11 cellular contexts compared by ENCODE assay signal in the genomic region with DNA sequence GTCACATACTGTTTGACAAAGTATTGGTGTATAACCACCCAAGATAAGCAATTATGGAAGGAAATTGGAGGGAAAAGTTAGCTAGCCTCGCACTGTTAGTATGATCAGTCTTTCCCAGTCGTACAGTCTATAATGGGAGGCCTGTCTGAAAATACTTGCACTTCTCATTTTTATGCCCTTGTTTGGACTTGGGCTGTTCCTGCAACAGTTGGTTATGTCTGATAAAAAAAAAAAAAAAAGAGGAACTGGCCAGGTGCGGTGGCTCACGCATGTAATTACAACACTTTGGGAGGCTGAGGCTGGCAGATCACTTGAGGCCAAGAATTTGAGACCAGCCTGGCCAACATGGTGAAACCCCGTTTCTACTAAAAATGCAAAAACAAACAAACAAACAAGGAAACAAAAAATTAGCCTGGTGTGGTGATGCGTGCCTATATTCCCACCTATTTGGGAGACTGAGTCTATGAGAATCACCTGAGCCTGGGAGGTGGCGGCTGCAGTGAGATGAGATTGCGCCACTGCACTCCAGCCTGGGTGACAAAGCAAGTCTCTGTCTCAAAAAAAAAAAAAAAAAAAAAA. TPM values are rescaled to one million over a fixed set of nuclear protein-coding genes. Genes with fewer than 3 reads are reported as not detected.
DNase-seq lines count a peak whose midpoint lies in the region; ATAC-seq lines count a peak whose summit lies in the region.
"Had no signal": no experiment of that assay in that cellular context is flagged by ENCODE, and none has a peak within 500 bp of the region (broad histone marks: within the 10 kb centered on the region; RNA-seq: fewer than 3 reads in every experiment).

No MANE protein-coding gene starts in this region.

- POLR2A ChIA-PET in activated CD4-positive, alpha-beta T cell treated with anti-CD3 and anti-CD28 coated beads for 36 hours (lab: Charles Lee) = no interaction called here

- no peaks in the 10 kb centered on the region for H3K4me1 Mint-ChIP-seq in activated CD4-positive, alpha-beta T cell treated with anti-CD3 and anti-CD28 coated beads for 36 hours

- ATAC-seq in GM21515 (IDR thresholded peaks at IDR 0.05; ENCODE audit: unreplicated experiment) (peak; percentile 74), HG03342 (IDR thresholded peaks at IDR 0.05; ENCODE audit: unreplicated experiment) (peak; percentile 83)
- no peak for ATAC-seq in activated CD4-positive, alpha-beta T cell treated with anti-CD3 and anti-CD28 coated beads for 36 hours

- CTCF ChIA-PET in activated CD4-positive, alpha-beta T cell treated with anti-CD3 and anti-CD28 coated beads for 36 hours (lab: Charles Lee) = interaction anchor here (0.8 kb wide), 1 partner anchor 184 kb away, joined by 3 read pairs; no protein-coding TSS in a partner anchor

- peaks cover 4% of the 10 kb centered on the region for H3K27me3 Mint-ChIP-seq in activated CD4-positive, alpha-beta T cell treated with anti-CD3 and anti-CD28 coated beads for 36 hours

- intact Hi-C loops in activated CD4-positive, alpha-beta T cell treated with anti-CD3 and anti-CD28 coated beads for 36 hours (cut with DNase I, micrococcal nuclease) = no loop called here
- intact Hi-C loops in posterior vena cava (cut with DNase I) = no loop called here

- no peaks in the 10 kb centered on the region for H3K9me3 Mint-ChIP-seq in activated CD4-positive, alpha-beta T cell treated with anti-CD3 and anti-CD28 coated beads for 36 hours (ENCODE audit: low read depth)
- H3K9me3 Mint-ChIP-seq: stimulated activated naive CD8-positive, alpha-beta T cell treated with anti-CD3 and anti-CD28 coated beads, Interleukin-15, Interleukin-2, amounts not matched to agents 100 ng/mL and 50 ng/mL, for 24 hours had no signal

- no peak overlapping the region for H3K27ac Mint-ChIP-seq in activated CD4-positive, alpha-beta T cell treated with anti-CD3 and anti-CD28 coated beads for 36 hours
- H3K27ac Mint-ChIP-seq: stimulated activated naive CD8-positive, alpha-beta T cell treated with anti-CD3 and anti-CD28 coated beads, Interleukin-15, Interleukin-2, amounts not matched to agents 100 ng/mL and 50 ng/mL, for 24 hours had no signal

- no peak overlapping the region for H3K4me3 Mint-ChIP-seq in activated CD4-positive, alpha-beta T cell treated with anti-CD3 and anti-CD28 coated beads for 36 hours
- H3K4me3 Mint-ChIP-seq: stimulated activated naive CD8-positive, alpha-beta T cell treated with anti-CD3 and anti-CD28 coated beads, Interleukin-15, Interleukin-2, amounts not matched to agents 100 ng/mL and 50 ng/mL, for 24 hours had no signal

- no peaks in the 10 kb centered on the region for H3K36me3 Mint-ChIP-seq in activated CD4-positive, alpha-beta T cell treated with anti-CD3 and anti-CD28 coated beads for 36 hours (ENCODE audit: low read depth)

- DNase-seq in GDM1 (lab: John Stamatoyannopoulos, UW) (peak; percentile 64), SKM-1 treated with dmso at 0.1 percent for 144 hours (lab: John Stamatoyannopoulos, UW; ENCODE audit: unreplicated experiment) (peak; percentile 93), middle frontal gyrus (ENCODE audit: extremely low spot score, low spot score) (no peak), D341Med (ENCODE audit: low spot score) (no peak), posterior vena cava (ENCODE audit: low spot score) (no peak)
- DNase-seq in activated CD4-positive, alpha-beta T cell treated with anti-CD3 and anti-CD28 coated beads for 36 hours = no peak
- DNase-seq: activated CD4-positive, alpha-beta T cell treated with anti-CD3 and anti-CD28 coated beads for 4 hours; lower lobe of right lung had no signal

RNA-seq across cellular contexts. Expression of a gene that starts 58.3 kb away (rescaled TPM):
- 1 to 10 TPM; 4.6 to 4.9 TPM for total RNA-seq in activated CD4-positive, alpha-beta T cell treated with anti-CD3 and anti-CD28 coated beads for 36 hours
- 1 to 10 TPM; 3.3 to 3.9 TPM for total RNA-seq in posterior vena cava

Comparison
In these comparisons a context has a peak if more than half of its experiments do, and no peak if none do; other contexts are left out.
1. DNase-seq: peak in GDM1 (single experiment) and SKM-1 treated with dmso at 0.1 percent for 144 hours (single experiment); none in middle frontal gyrus (single experiment), D341Med (single experiment), activated CD4-positive, alpha-beta T cell treated with anti-CD3 and anti-CD28 coated beads for 36 hours (single experiment) and posterior vena cava (single experiment).